8 cellular contexts compared by ENCODE assay signal in genomic region chr11:6234314-6235031, GRCh38. TPM values are rescaled to one million over a fixed set of nuclear protein-coding genes. Genes with fewer than 3 reads are reported as not detected.
DNase-seq lines count a peak whose midpoint lies in the region; ATAC-seq, FAIRE-seq and TF ChIP-seq lines count a peak whose summit lies in the region.

Gene FHIP1B (minus strand): TSS chr11:6234636. CDS start chr11:6224516, 10,120 bp downstream.

- H3K9me3 ChIP-seq in heart right ventricle, result no peaks in the 10 kb centered on the region
- H3K9me3 ChIP-seq in upper lobe of right lung, result no peaks in the 10 kb centered on the region

- FAIRE-seq in GM12892 (lab: Jason Lieb, UNC), result peak; percentile 100

- TF ChIP-seq POLR2A in GM12892 (IDR thresholded peaks at IDR 0.05; ENCODE audit: low read depth, low read length), result peak; percentile 60; the same call in 1 of the 2 replicates

- 0 to 1% methylated on average over 59 of the region's 59 CpGs for WGBS in heart right ventricle, 2 donors

- H3K27ac ChIP-seq in heart right ventricle, result peak within 1 kb of the TSS in 9 of 10 donors; percentile 83 to 92 (median 86)
- peak within 1 kb of the TSS; percentile 91 for H3K27ac ChIP-seq in upper lobe of right lung

- H3K27me3 ChIP-seq in heart right ventricle (no peaks in the 10 kb centered on the region), upper lobe of right lung (no peaks in the 10 kb centered on the region)

- intact Hi-C loops in T-helper 1 cell treated with Interleukin-12 subunit alpha and Interleukin-12 subunit beta and Interleukin-4 antibody, amounts not matched to agents 30 ng/mL and 1 ng/mL, for 36 hours (cut with micrococcal nuclease), result loop anchor here (1.0 to 5.0 kb wide), 18 partner anchors 17 to 1626 kb away; partner anchors contain the start of genes APBB1, ARFIP2, ILK and MRPL17
- intact Hi-C loops in heart right ventricle (cut with DNase I), result loop anchor here in 3 of 10 donors (2.0 to 10.0 kb wide), 3 partner anchors 80 to 128 kb away; no protein-coding TSS in a partner anchor
- intact Hi-C loops in posterior cingulate gyrus (cut with DNase I), result loop anchor here (1.0 kb wide), 1 partner anchor 24 kb away; no protein-coding TSS in a partner anchor
- intact Hi-C loops in upper lobe of right lung (cut with DNase I), result no loop called here

- peak within 1 kb of the TSS; percentile 52 to 84 (median 74) for H3K4me3 ChIP-seq in heart right ventricle
- H3K4me3 ChIP-seq in upper lobe of right lung, result peak within 1 kb of the TSS; percentile 78

- no peaks in the 10 kb centered on the region for H3K36me3 ChIP-seq in heart right ventricle
- no peaks in the 10 kb centered on the region for H3K36me3 ChIP-seq in upper lobe of right lung

- peak in 2 of 9 donors; percentile 3 to 17 for TF ChIP-seq CTCF in heart right ventricle (IDR thresholded peaks at IDR 0.05)
- TF ChIP-seq CTCF in upper lobe of right lung (IDR thresholded peaks at IDR 0.05), result peak; percentile 17

- ATAC-seq in HG02852 (IDR thresholded peaks at IDR 0.05; ENCODE audit: unreplicated experiment) (peak; percentile 93), heart right ventricle (peak; percentile 97 to 99 (median 98)), upper lobe of right lung (peak; percentile 97)

- H3K4me1 ChIP-seq in heart right ventricle, result peaks cover 3 to 42% (median 21%) of the 10 kb centered on the region in 9 donors
- H3K4me1 ChIP-seq in upper lobe of right lung, result peaks cover 21% of the 10 kb centered on the region

- DNase-seq in GM12892 (ENCODE audit: insufficient read length) (peak; percentile 81), NCI-H146 (lab: John Stamatoyannopoulos, UW) (peak; percentile 100), amniotic epithelial cell (ENCODE audit: low read depth) (peak; percentile 100), heart right ventricle (peak; percentile 99 to 100), posterior cingulate gyrus (peak; percentile 99 to 100 (median 100)), upper lobe of right lung (peak; percentile 100)

RNA-seq across cellular contexts. Expression of gene FHIP1B, which starts in this region (rescaled TPM):
- polyA plus RNA-seq in GM12892 (2012; ENCODE audit: missing spikeins), result 10.2 TPM
- total RNA-seq in T-helper 1 cell treated with Interleukin-12 subunit alpha and Interleukin-12 subunit beta and Interleukin-4 antibody, amounts not matched to agents 30 ng/mL and 1 ng/mL, for 36 hours, result 24.9 and 26.1 TPM in 2 replicates
- total RNA-seq in heart right ventricle (10 to 100 TPM; 13.4 to 17.3 (median 14.3) TPM), upper lobe of right lung (40.6 TPM)
- 10 to 100 TPM; 20.2 to 23.3 TPM for polyA plus RNA-seq in heart right ventricle

Comparison
In these comparisons a context has a peak if more than half of its experiments do, and no peak if none do; other contexts are left out.
1. Peak in every context shown above with its lines: DNase-seq, ATAC-seq, H3K4me3 ChIP-seq and H3K27ac ChIP-seq.